ENCODE assay signal across 27 cellular contexts in genomic region chr5:35363387-35363965, GRCh38.
"Had no signal": no experiment of that assay in that cellular context is flagged by ENCODE, and none has a peak within 500 bp of the region (broad histone marks: within the 10 kb centered on the region; RNA-seq: fewer than 3 reads in every experiment).

No MANE protein-coding gene starts in this region.

- H3K27ac Mint-ChIP-seq: activated naive CD4-positive, alpha-beta T cell treated with anti-CD3 and anti-CD28 coated beads for 36 hours; activated naive CD8-positive, alpha-beta T cell treated with anti-CD3 and anti-CD28 coated beads for 36 hours; effector memory CD8-positive, alpha-beta T cell; naive thymus-derived CD4-positive, alpha-beta T cell; T-helper 1 cell treated with Interleukin-12 subunit alpha and Interleukin-12 subunit beta and Interleukin-4 antibody, amounts not matched to agents 30 μg/mL and 1 μg/mL, for 36 hours had no signal

- H3K27ac ChIP-seq: adrenal gland, brain microvascular endothelial cell, ovary, psoas muscle, thoracic aorta, WERI-Rb-1 had no signal

- H3K9me3 Mint-ChIP-seq: activated naive CD4-positive, alpha-beta T cell treated with anti-CD3 and anti-CD28 coated beads for 36 hours; activated naive CD8-positive, alpha-beta T cell treated with anti-CD3 and anti-CD28 coated beads for 36 hours; effector memory CD8-positive, alpha-beta T cell; naive thymus-derived CD4-positive, alpha-beta T cell; T-helper 1 cell treated with Interleukin-12 subunit alpha and Interleukin-12 subunit beta and Interleukin-4 antibody, amounts not matched to agents 30 μg/mL and 1 μg/mL, for 36 hours had no signal

- H3K4me1 Mint-ChIP-seq: activated naive CD8-positive, alpha-beta T cell treated with anti-CD3 and anti-CD28 coated beads for 36 hours had no signal

- H3K4me1 ChIP-seq: adrenal gland, gastrocnemius medialis, psoas muscle had no signal

- DNase-seq: activated CD4-positive, alpha-beta T cell treated with anti-CD3 and anti-CD28 coated beads for 48 hours; activated CD4-positive, alpha-beta T cell treated with anti-CD3 and anti-CD28 coated beads, Interleukin-2, amount 50 U/mL, for 48 hours; activated CD8-positive, alpha-beta memory T cell treated with anti-CD3 and anti-CD28 coated beads for 24 hours; activated effector memory CD4-positive, alpha-beta T cell treated with Interleukin-2 at 50 U/mL for 16 hours; activated naive CD4-positive, alpha-beta T cell treated with anti-CD3 and anti-CD28 coated beads for 36 hours; activated naive CD8-positive, alpha-beta T cell treated with anti-CD3 and anti-CD28 coated beads for 36 hours; adrenal gland; brain microvascular endothelial cell; cortex of kidney; effector memory CD8-positive, alpha-beta T cell; gastrocnemius medialis; glutamatergic neuron; islet precursor cell; midbrain; naive thymus-derived CD4-positive, alpha-beta T cell; ovary; psoas muscle; stimulated activated CD4-positive, alpha-beta T cell treated with anti-CD3 and anti-CD28 coated beads, Interleukin-2, amount 100 ng/mL, for 48 hours; stimulated activated naive CD8-positive, alpha-beta T cell treated with anti-CD3 and anti-CD28 coated beads, Interleukin-15, Interleukin-2, amounts not matched to agents 100 U/mL and 50 U/mL, for 24 hours; SW 1271; T-helper 9 cell; trophoblast cell; WERI-Rb-1 had no signal

- H3K36me3 Mint-ChIP-seq: activated naive CD8-positive, alpha-beta T cell treated with anti-CD3 and anti-CD28 coated beads for 36 hours; naive thymus-derived CD4-positive, alpha-beta T cell had no signal

- H3K4me3 ChIP-seq: adrenal gland, gastrocnemius medialis, ovary, psoas muscle, thoracic aorta had no signal

- H3K9me3 ChIP-seq: adrenal gland, gastrocnemius medialis, ovary, psoas muscle, thoracic aorta had no signal

- H3K4me3 Mint-ChIP-seq: activated naive CD4-positive, alpha-beta T cell treated with anti-CD3 and anti-CD28 coated beads for 36 hours; activated naive CD8-positive, alpha-beta T cell treated with anti-CD3 and anti-CD28 coated beads for 36 hours; effector memory CD8-positive, alpha-beta T cell; naive thymus-derived CD4-positive, alpha-beta T cell; T-helper 1 cell treated with Interleukin-12 subunit alpha and Interleukin-12 subunit beta and Interleukin-4 antibody, amounts not matched to agents 30 μg/mL and 1 μg/mL, for 36 hours had no signal

- ATAC-seq: activated CD4-positive, CD25-positive, alpha-beta regulatory T cell treated with anti-CD3 and anti-CD28 coated beads, Interleukin-2, amount 50 U/mL, for 24 hours; effector memory CD8-positive, alpha-beta T cell; esophagus mucosa; naive thymus-derived CD4-positive, alpha-beta T cell; psoas muscle; stimulated activated naive CD8-positive, alpha-beta T cell treated with anti-CD3 and anti-CD28 coated beads, Interleukin-15, Interleukin-2, amounts not matched to agents 100 U/mL and 50 U/mL, for 24 hours had no signal

- H3K36me3 ChIP-seq: adrenal gland, brain microvascular endothelial cell, gastrocnemius medialis, ovary, thoracic aorta, WERI-Rb-1 had no signal

- H3K27me3 ChIP-seq: adrenal gland, brain microvascular endothelial cell, gastrocnemius medialis, ovary had no signal
